Comparison of ENCODE assay signal across 8 cellular contexts in the genomic region with DNA sequence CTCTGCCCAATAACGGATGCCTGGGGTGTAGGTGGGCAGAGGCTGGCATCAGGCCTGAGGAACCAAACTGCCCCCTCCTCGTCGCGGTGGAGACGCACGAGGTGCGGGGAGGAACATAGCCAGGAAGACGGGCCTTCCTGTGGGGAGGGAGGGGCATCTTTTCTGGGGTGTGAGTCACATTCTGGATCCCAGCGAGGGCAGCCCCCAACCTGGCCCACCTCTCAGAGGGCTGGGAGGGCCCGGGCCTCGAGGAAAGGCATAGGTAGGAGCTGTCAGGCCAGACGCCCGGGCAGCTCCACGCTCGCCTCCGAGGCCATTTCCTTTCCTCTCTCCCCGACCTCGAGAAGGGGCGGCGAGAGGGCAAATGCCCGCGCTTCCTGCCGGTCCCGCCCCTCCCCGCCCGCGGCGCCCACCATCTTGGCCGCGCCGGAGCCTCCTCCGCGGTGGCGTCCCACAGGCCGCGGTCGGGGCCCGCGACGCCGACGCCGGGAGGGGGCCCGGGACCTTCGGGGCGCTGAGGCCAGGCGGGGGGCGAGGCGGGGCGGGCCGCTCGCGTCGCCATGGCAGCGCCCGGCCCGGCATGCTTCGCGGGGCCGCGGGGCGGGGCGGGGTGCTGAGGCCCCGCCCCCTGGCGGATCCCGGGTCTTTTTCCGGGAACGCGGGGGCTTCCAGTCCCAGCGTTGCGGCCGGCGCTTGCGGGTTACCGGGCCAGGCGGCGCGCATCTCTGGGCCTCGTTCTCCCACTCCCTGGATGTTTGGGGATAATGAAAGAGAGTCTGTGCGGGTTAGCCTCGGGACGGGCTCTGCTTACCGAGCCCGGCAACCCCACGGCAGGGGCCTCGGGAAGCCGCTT. TPM values are rescaled to one million over a fixed set of nuclear protein-coding genes. Genes with fewer than 3 reads are reported as not detected.
DNase-seq lines count a peak whose midpoint lies in the region; ATAC-seq and TF ChIP-seq lines count a peak whose summit lies in the region.

No MANE protein-coding gene starts in this region.

- peaks cover 32% of the 10 kb centered on the region for H3K27me3 ChIP-seq in endodermal cell (ENCODE audit: control insufficient read depth, insufficient read depth, low read length, poor library complexity, severe bottlenecking)

- peak overlapping the region; percentile 80 for H3K4me3 Mint-ChIP-seq in activated CD8-positive, alpha-beta memory T cell treated with anti-CD3 and anti-CD28 coated beads, Interleukin-2, amount 10 ng/mL, durations not matched to agents 7 days and 5 days
- H3K4me3 Mint-ChIP-seq in endodermal cell = peak overlapping the region; percentile 59

- peaks cover 51% of the 10 kb centered on the region for H3K4me1 Mint-ChIP-seq in activated CD8-positive, alpha-beta memory T cell treated with anti-CD3 and anti-CD28 coated beads, Interleukin-2, amount 10 ng/mL, durations not matched to agents 7 days and 5 days
- peaks cover 67% of the 10 kb centered on the region for H3K4me1 Mint-ChIP-seq in endodermal cell

- no peaks in the 10 kb centered on the region for H3K36me3 Mint-ChIP-seq in activated CD8-positive, alpha-beta memory T cell treated with anti-CD3 and anti-CD28 coated beads, Interleukin-2, amount 10 ng/mL, durations not matched to agents 7 days and 5 days
- H3K36me3 Mint-ChIP-seq in endodermal cell (ENCODE audit: low read depth) = peaks cover 3% of the 10 kb centered on the region

- H3K36me3 ChIP-seq in endodermal cell (ENCODE audit: control insufficient read depth, insufficient read depth, low read length) = no peaks in the 10 kb centered on the region

- H3K4me1 ChIP-seq in endodermal cell (ENCODE audit: control insufficient read depth, insufficient read depth, low read length) = peaks cover 34% of the 10 kb centered on the region

- DNase-seq in NCI-H2029 (lab: John Stamatoyannopoulos, UW) (peak; percentile 28), NCI-H2029 treated with DMSO at 0.1 percent for 48 hours (lab: John Stamatoyannopoulos, UW) (no peak), NOMO-1 treated with DMSO at 0.1 percent for 48 hours (lab: John Stamatoyannopoulos, UW; ENCODE audit: unreplicated experiment) (peak; percentile 44), endodermal cell (peak; percentile 91), midbrain (lab: John Stamatoyannopoulos, UW) (peak; percentile 84)
- peak; percentile 81 for DNase-seq in activated CD8-positive, alpha-beta memory T cell treated with anti-CD3 and anti-CD28 coated beads, Interleukin-2, amount 10 ng/mL, durations not matched to agents 7 days and 5 days
- peak; percentile 49 to 53 for DNase-seq in stimulated activated CD8-positive, alpha-beta memory T cell treated with anti-CD3 and anti-CD28 coated beads, Interleukin-15, amount 100 ng/mL, for 48 hours (ENCODE audit: low read depth in 2 of 2)

- ATAC-seq in HG03066 (IDR thresholded peaks at IDR 0.05; ENCODE audit: low read depth, unreplicated experiment) = peak; percentile 49
- peak; percentile 76 for ATAC-seq in activated CD8-positive, alpha-beta memory T cell treated with anti-CD3 and anti-CD28 coated beads, Interleukin-2, amount 10 ng/mL, durations not matched to agents 7 days and 5 days

- peak overlapping the region; percentile 58 for H3K9ac ChIP-seq in endodermal cell (ENCODE audit: extremely low read depth, low read length, poor library complexity, severe bottlenecking)

- CTCF ChIA-PET in activated CD8-positive, alpha-beta memory T cell treated with anti-CD3 and anti-CD28 coated beads, Interleukin-2, amount 10 ng/mL, durations not matched to agents 7 days and 5 days (lab: Charles Lee) = interaction anchor here (1.0 to 1.5 kb wide), 4 partner anchors 12 to 20 kb away, joined by 3 to 5 read pairs (median 3); no protein-coding TSS in a partner anchor

- H3K27ac Mint-ChIP-seq in activated CD8-positive, alpha-beta memory T cell treated with anti-CD3 and anti-CD28 coated beads, Interleukin-2, amount 10 ng/mL, durations not matched to agents 7 days and 5 days = peak overlapping the region; percentile 93
- H3K27ac Mint-ChIP-seq in endodermal cell = peak overlapping the region; percentile 97

- no peaks in the 10 kb centered on the region for H3K27me3 Mint-ChIP-seq in activated CD8-positive, alpha-beta memory T cell treated with anti-CD3 and anti-CD28 coated beads, Interleukin-2, amount 10 ng/mL, durations not matched to agents 7 days and 5 days
- peaks cover 50% of the 10 kb centered on the region for H3K27me3 Mint-ChIP-seq in endodermal cell (ENCODE audit: insufficient read depth)

- no peak for TF ChIP-seq CTCF in endodermal cell (conservative IDR thresholded peaks at IDR 0.05)

- H3K9me3 Mint-ChIP-seq in activated CD8-positive, alpha-beta memory T cell treated with anti-CD3 and anti-CD28 coated beads, Interleukin-2, amount 10 ng/mL, durations not matched to agents 7 days and 5 days (ENCODE audit: low read depth) = no peaks in the 10 kb centered on the region
- no peaks in the 10 kb centered on the region for H3K9me3 Mint-ChIP-seq in endodermal cell

- no peaks in the 10 kb centered on the region for H3K9me3 ChIP-seq in endodermal cell (ENCODE audit: control insufficient read depth, low read length)

- WGBS in endodermal cell (ENCODE audit: insufficient coverage in 1 of 2, insufficient read length in 1 of 2), 2 experiments = 3 to 6% methylated on average over 12 to 87 of the region's 87 CpGs

- peak overlapping the region; percentile 80 for H3K4me3 ChIP-seq in endodermal cell (ENCODE audit: low read length)

- peak overlapping the region; percentile 94 for H3K27ac ChIP-seq in endodermal cell (ENCODE audit: low read depth, low read length)

RNA-seq across cellular contexts. Expression of a gene that starts 13.2 kb away (rescaled TPM):
- total RNA-seq in activated CD8-positive, alpha-beta memory T cell treated with anti-CD3 and anti-CD28 coated beads, Interleukin-2, amount 10 ng/mL, durations not matched to agents 7 days and 5 days = 10 to 100 TPM; 17.4 to 24.4 TPM
- total RNA-seq in endodermal cell = 10 to 100 TPM; 35.9 to 42.9 TPM
- 34.4 TPM for polyA plus RNA-seq in endodermal cell (2013, experiment 1 of 2)
- 37.1 TPM for polyA plus RNA-seq in endodermal cell (2013, experiment 2 of 2)
